In genomic region chr20:1225729-1226313, GRCh38 we compare ENCODE assay signal across 8 cellular contexts. TPM values are rescaled to one million over a fixed set of nuclear protein-coding genes. Genes with fewer than 3 reads are reported as not detected.
DNase-seq lines count a peak whose midpoint lies in the region; ATAC-seq and TF ChIP-seq lines count a peak whose summit lies in the region.

RAD21L1 (plus strand) TSS chr20:1226044; CDS start chr20:1228454, 2,410 bp downstream.

- H3K9ac ChIP-seq in BLaER1 = peak within 1 kb of the TSS; percentile 71

- no peak within 1 kb of the TSS for H3K27ac Mint-ChIP-seq in activated naive CD4-positive, alpha-beta T cell treated with anti-CD3 and anti-CD28 coated beads for 36 hours

- H3K4me3 Mint-ChIP-seq in activated naive CD4-positive, alpha-beta T cell treated with anti-CD3 and anti-CD28 coated beads for 36 hours = peak within 1 kb of the TSS; percentile 83

- H4K20me1 ChIP-seq in BLaER1 = no peaks in the 10 kb centered on the region

- H3K4me1 ChIP-seq in BLaER1 = peaks cover 8% of the 10 kb centered on the region
- H3K4me1 ChIP-seq in SJCRH30 = no peaks in the 10 kb centered on the region; the same call in 1 of the 2 replicates
- H3K4me1 ChIP-seq in gastroesophageal sphincter = peaks cover 0 to 20% (median 10%) of the 10 kb centered on the region in 3 donors
- peaks cover 12 to 23% (median 21%) of the 10 kb centered on the region in 4 donors for H3K4me1 ChIP-seq in stomach

- peaks cover 6% of the 10 kb centered on the region for H3K27me3 Mint-ChIP-seq in activated naive CD4-positive, alpha-beta T cell treated with anti-CD3 and anti-CD28 coated beads for 36 hours (ENCODE audit: low read depth)

- DNase-seq in HCEC 1CT (peak; percentile 69), SJCRH30 (peak; percentile 78 to 83), non-pigmented ciliary epithelial cell (ENCODE audit: low read depth) (peak; percentile 18), stomach (peak; percentile 84), GF-D8 (lab: John Stamatoyannopoulos, UW) (no peak)
- DNase-seq in activated naive CD4-positive, alpha-beta T cell treated with anti-CD3 and anti-CD28 coated beads for 36 hours = peak; percentile 88

- ATAC-seq in gastroesophageal sphincter = peak; percentile 70

- no CpG with 5 or more reads among the region's 66 CpGs for WGBS in gastroesophageal sphincter (ENCODE audit: low coverage in 1 of 2), 2 donors
- 0 to 6% (median 1%) methylated on average over 1 to 63 of the region's 66 CpGs for WGBS in stomach, 5 donors

- peaks cover 10% of the 10 kb centered on the region for H3K4me1 Mint-ChIP-seq in activated naive CD4-positive, alpha-beta T cell treated with anti-CD3 and anti-CD28 coated beads for 36 hours (ENCODE audit: low read depth)

- H3K27ac ChIP-seq in BLaER1 (no peak within 1 kb of the TSS), SJCRH30 (peak within 1 kb of the TSS; percentile 47; the same call in 1 of the 2 replicates), gastroesophageal sphincter (peak within 1 kb of the TSS in 2 of 4 donors; percentile 40 to 68), stomach (peak within 1 kb of the TSS; percentile 44 to 74 (median 54))

- H3K36me3 ChIP-seq in BLaER1 = no peaks in the 10 kb centered on the region
- no peaks in the 10 kb centered on the region for H3K36me3 ChIP-seq in SJCRH30
- H3K36me3 ChIP-seq in gastroesophageal sphincter = no peaks in the 10 kb centered on the region
- H3K36me3 ChIP-seq in stomach = no peaks in the 10 kb centered on the region

- intact Hi-C loops in activated naive CD4-positive, alpha-beta T cell treated with anti-CD3 and anti-CD28 coated beads for 36 hours (cut with micrococcal nuclease) = loop anchor here (1.0 to 5.0 kb wide), 7 partner anchors 41 to 211 kb away; partner anchors contain the start of genes FKBP1A, PSMF1 and SNPH
- intact Hi-C loops in stomach (cut with DNase I; ENCODE audit: low total_unique reads) = no loop called here

- CTCF ChIA-PET in activated naive CD4-positive, alpha-beta T cell treated with anti-CD3 and anti-CD28 coated beads for 36 hours (lab: Charles Lee) = interaction anchor here (0.9 to 1.8 kb wide), 4 partner anchors 13 to 87 kb away, joined by 3 to 4 read pairs (median 4); no protein-coding TSS in a partner anchor

- TF ChIP-seq EP300 in gastroesophageal sphincter (IDR thresholded peaks at IDR 0.05) (no peak), stomach (IDR thresholded peaks at IDR 0.05) (no peak)

- TF ChIP-seq POLR2A in gastroesophageal sphincter (IDR thresholded peaks at IDR 0.05) (no peak), stomach (IDR thresholded peaks at IDR 0.05) (no peak)

- H3K9me3 Mint-ChIP-seq in activated naive CD4-positive, alpha-beta T cell treated with anti-CD3 and anti-CD28 coated beads for 36 hours = peaks cover 9% of the 10 kb centered on the region

- H3K4me3 ChIP-seq in BLaER1 (peak within 1 kb of the TSS; percentile 77), SJCRH30 (peak within 1 kb of the TSS; percentile 67), gastroesophageal sphincter (peak within 1 kb of the TSS; percentile 32 to 63), stomach (peak within 1 kb of the TSS; percentile 70 to 74 (median 72))

- H3K9me3 ChIP-seq in BLaER1 = no peaks in the 10 kb centered on the region
- H3K9me3 ChIP-seq in SJCRH30 (replicated peaks) = no peaks in the 10 kb centered on the region
- no peaks in the 10 kb centered on the region for H3K9me3 ChIP-seq in gastroesophageal sphincter
- H3K9me3 ChIP-seq in stomach = no peaks in the 10 kb centered on the region

- TF ChIP-seq CTCF in gastroesophageal sphincter (IDR thresholded peaks at IDR 0.05) (no peak), stomach (IDR thresholded peaks at IDR 0.05) (no peak)

- H3K4me2 ChIP-seq in BLaER1 = peak within 1 kb of the TSS; percentile 100

- H3K27me3 ChIP-seq in BLaER1 (peaks cover 20% of the 10 kb centered on the region), SJCRH30 (peaks cover 21% of the 10 kb centered on the region), gastroesophageal sphincter (peaks cover 67% of the 10 kb centered on the region), stomach (peaks cover 0 to 49% (median 15%) of the 10 kb centered on the region in 3 donors)

- H3K36me3 Mint-ChIP-seq in activated naive CD4-positive, alpha-beta T cell treated with anti-CD3 and anti-CD28 coated beads for 36 hours (ENCODE audit: low read depth) = no peaks in the 10 kb centered on the region

RNA-seq across cellular contexts. Expression of gene RAD21L1, which starts in this region (rescaled TPM):
- 0.28 TPM in 1 of 2 replicates, not detected in the other for total RNA-seq in SJCRH30 (2014; rRNA removed; shearing (Covaris generic))
- not detected for total RNA-seq in activated naive CD4-positive, alpha-beta T cell treated with anti-CD3 and anti-CD28 coated beads for 36 hours
- total RNA-seq in gastroesophageal sphincter (not detected), stomach (not detected)
- not detected for polyA plus RNA-seq in stomach

Comparison
In these comparisons a context has a peak if more than half of its experiments do, and no peak if none do; other contexts are left out.
1. Peak in DNase-seq, H3K4me3 ChIP-seq and H3K27ac ChIP-seq in SJCRH30; RNA of the gene not detected or under 1 TPM.
2. Peak in DNase-seq in activated naive CD4-positive, alpha-beta T cell treated with anti-CD3 and anti-CD28 coated beads for 36 hours; RNA of the gene not detected or under 1 TPM.
3. Peak in ATAC-seq and H3K4me3 ChIP-seq in gastroesophageal sphincter; RNA of the gene not detected or under 1 TPM.
4. Peak in DNase-seq, H3K4me3 ChIP-seq and H3K27ac ChIP-seq in stomach; RNA of the gene not detected or under 1 TPM.